ENCODE assay signal across 1 cellular context in the genomic region with DNA sequence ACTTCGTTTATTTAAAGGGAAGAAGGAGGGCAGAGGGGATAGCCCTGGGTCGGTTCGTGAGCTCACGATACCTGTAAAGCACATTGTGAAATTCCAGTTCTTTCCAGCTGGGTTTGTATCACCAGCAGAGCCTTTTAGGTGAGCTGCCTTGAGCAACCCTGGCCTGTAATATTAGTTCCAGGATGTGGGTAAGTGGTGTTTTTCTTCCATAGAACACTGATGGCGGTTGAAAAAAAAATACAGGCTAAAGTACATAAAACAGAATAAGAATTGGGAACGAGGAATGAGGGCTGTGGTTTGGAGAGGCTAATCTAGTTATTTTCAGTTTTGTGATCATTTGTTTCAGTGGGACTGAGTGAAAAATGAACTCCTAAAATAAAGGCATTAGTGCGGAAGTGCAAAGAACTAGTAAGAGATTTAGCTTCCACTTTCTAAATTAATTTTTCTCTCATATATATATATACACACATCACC.
TF ChIP-seq lines count a peak whose summit lies in the region.

No MANE protein-coding gene starts in this region.

TF ChIP-seq in liver, 16 proteins besides CTCF, POLR2A, EP300 and RAD21 (continued from another document):
- TF ChIP-seq, protein P1, sequence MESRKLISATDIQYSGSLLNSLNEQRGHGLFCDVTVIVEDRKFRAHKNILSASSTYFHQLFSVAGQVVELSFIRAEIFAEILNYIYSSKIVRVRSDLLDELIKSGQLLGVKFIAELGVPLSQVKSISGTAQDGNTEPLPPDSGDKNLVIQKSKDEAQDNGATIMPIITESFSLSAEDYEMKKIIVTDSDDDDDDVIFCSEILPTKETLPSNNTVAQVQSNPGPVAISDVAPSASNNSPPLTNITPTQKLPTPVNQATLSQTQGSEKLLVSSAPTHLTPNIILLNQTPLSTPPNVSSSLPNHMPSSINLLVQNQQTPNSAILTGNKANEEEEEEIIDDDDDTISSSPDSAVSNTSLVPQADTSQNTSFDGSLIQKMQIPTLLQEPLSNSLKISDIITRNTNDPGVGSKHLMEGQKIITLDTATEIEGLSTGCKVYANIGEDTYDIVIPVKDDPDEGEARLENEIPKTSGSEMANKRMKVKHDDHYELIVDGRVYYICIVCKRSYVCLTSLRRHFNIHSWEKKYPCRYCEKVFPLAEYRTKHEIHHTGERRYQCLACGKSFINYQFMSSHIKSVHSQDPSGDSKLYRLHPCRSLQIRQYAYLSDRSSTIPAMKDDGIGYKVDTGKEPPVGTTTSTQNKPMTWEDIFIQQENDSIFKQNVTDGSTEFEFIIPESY (IDR thresholded peaks at IDR 0.05) = peak; percentile 27
- TF ChIP-seq YY1 (IDR thresholded peaks at IDR 0.05) (peak; percentile 55), HNF4G (IDR thresholded peaks at IDR 0.05) (no peak), JUND (IDR thresholded peaks at IDR 0.05) (peak; percentile 31 to 32), SP1 (IDR thresholded peaks at IDR 0.05) (peak; percentile 53), FOXA2 (IDR thresholded peaks at IDR 0.05) (no peak), RXRA (IDR thresholded peaks at IDR 0.05) (peak; percentile 75 to 77), FOXA1 (IDR thresholded peaks at IDR 0.05) (no peak)
- TF ChIP-seq, protein P2, sequence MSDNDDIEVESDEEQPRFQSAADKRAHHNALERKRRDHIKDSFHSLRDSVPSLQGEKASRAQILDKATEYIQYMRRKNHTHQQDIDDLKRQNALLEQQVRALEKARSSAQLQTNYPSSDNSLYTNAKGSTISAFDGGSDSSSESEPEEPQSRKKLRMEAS (IDR thresholded peaks at IDR 0.05) = peak; percentile 67
- TF ChIP-seq, protein P3, sequence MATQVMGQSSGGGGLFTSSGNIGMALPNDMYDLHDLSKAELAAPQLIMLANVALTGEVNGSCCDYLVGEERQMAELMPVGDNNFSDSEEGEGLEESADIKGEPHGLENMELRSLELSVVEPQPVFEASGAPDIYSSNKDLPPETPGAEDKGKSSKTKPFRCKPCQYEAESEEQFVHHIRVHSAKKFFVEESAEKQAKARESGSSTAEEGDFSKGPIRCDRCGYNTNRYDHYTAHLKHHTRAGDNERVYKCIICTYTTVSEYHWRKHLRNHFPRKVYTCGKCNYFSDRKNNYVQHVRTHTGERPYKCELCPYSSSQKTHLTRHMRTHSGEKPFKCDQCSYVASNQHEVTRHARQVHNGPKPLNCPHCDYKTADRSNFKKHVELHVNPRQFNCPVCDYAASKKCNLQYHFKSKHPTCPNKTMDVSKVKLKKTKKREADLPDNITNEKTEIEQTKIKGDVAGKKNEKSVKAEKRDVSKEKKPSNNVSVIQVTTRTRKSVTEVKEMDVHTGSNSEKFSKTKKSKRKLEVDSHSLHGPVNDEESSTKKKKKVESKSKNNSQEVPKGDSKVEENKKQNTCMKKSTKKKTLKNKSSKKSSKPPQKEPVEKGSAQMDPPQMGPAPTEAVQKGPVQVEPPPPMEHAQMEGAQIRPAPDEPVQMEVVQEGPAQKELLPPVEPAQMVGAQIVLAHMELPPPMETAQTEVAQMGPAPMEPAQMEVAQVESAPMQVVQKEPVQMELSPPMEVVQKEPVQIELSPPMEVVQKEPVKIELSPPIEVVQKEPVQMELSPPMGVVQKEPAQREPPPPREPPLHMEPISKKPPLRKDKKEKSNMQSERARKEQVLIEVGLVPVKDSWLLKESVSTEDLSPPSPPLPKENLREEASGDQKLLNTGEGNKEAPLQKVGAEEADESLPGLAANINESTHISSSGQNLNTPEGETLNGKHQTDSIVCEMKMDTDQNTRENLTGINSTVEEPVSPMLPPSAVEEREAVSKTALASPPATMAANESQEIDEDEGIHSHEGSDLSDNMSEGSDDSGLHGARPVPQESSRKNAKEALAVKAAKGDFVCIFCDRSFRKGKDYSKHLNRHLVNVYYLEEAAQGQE (IDR thresholded peaks at IDR 0.05) = no peak
